16 cellular contexts compared by ENCODE assay signal in the genomic region with DNA sequence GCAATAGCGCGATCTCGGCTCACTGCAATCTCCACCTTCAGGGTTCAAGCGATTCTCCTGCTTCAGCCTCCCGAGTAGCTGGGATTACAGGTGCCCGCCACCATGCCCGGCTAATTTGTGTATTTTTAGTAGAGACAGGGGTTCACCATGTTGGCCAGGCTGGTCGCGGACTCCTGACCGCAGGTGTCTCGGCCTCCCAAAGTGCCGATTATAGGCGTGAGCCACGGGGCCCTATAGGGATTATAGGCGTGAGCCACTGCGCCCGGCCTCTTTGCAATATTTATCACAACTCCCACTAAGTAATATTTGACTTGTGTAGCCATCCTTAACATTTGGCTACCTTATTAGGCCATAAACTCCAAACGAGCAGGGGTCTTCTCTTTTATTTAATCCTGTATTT. TPM values are rescaled to one million over a fixed set of nuclear protein-coding genes. Genes with fewer than 3 reads are reported as not detected.
DNase-seq lines count a peak whose midpoint lies in the region; ATAC-seq and TF ChIP-seq lines count a peak whose summit lies in the region.
"Had no signal": no experiment of that assay in that cellular context is flagged by ENCODE, and none has a peak within 500 bp of the region (broad histone marks: within the 10 kb centered on the region; RNA-seq: fewer than 3 reads in every experiment).

No MANE protein-coding gene starts in this region.

- H3K79me2 ChIP-seq in ACC112 (ENCODE audit: control insufficient read depth, insufficient read depth, low read length, unreplicated experiment) (peaks cover 40% of the 10 kb centered on the region), neural progenitor cell (ENCODE audit: low read depth) (peaks cover 39% of the 10 kb centered on the region)

- no peak overlapping the region for H3K9ac ChIP-seq in neural progenitor cell

- H4K20me1 ChIP-seq in neural progenitor cell (ENCODE audit: low read depth), result peaks cover 25% of the 10 kb centered on the region

- H3K4me3 ChIP-seq in ACC112 (ENCODE audit: low read depth, low read length) (0 out of 2 replicates have a peak overlapping the region, but pooled peaks have one; percentile 88), neural progenitor cell (no peak overlapping the region)

- DNase-seq in CD4-positive, alpha-beta T cell, result no peak
- no peak for DNase-seq in central memory CD8-positive, alpha-beta T cell (ENCODE audit: low spot score in 2 of 2)
- no peak for DNase-seq in neural progenitor cell (ENCODE audit: low spot score)
- DNase-seq in NCI-H345 treated with DMSO at 0.1 percent for 48 hours (lab: John Stamatoyannopoulos, UW; ENCODE audit: unreplicated experiment), result no peak
- DNase-seq: COR-L47; mesendoderm; small intestine; stimulated activated CD4-positive, alpha-beta T cell treated with anti-CD3 and anti-CD28 coated beads, Interleukin-2, amount 100 ng/mL, for 48 hours; T1000 had no signal

- peak overlapping the region; percentile 99 for H3K4me3 Mint-ChIP-seq in CD4-positive, alpha-beta T cell
- H3K4me3 Mint-ChIP-seq in central memory CD8-positive, alpha-beta T cell, result peak overlapping the region; percentile 98
- H3K4me3 Mint-ChIP-seq in neural progenitor cell, result peak overlapping the region; percentile 99

- H3K4me2 ChIP-seq in neural progenitor cell, result no peak overlapping the region

- CTCF ChIA-PET in CD4-positive, alpha-beta T cell (lab: Charles Lee), result interaction anchor here (1.8 to 2.1 kb wide), 2 partner anchors 11 to 550 kb away, joined by 6 read pairs; a partner anchor contains a TSS

- TF ChIP-seq CTCF in CD4-positive, alpha-beta T cell (IDR thresholded peaks at IDR 0.05), result no peak
- no peak for TF ChIP-seq CTCF in neural progenitor cell (IDR thresholded peaks at IDR 0.05)

- no peaks in the 10 kb centered on the region for H3K9me3 ChIP-seq in CD4-positive, alpha-beta T cell (ENCODE audit: control insufficient read depth, low read length)
- H3K9me3 ChIP-seq in neural progenitor cell (ENCODE audit: low read depth), result no peaks in the 10 kb centered on the region
- H3K9me3 ChIP-seq: esophagus muscularis mucosa, tibial nerve had no signal

- H3K4me1 ChIP-seq in ACC112 (ENCODE audit: control insufficient read depth, insufficient read depth, low read length, unreplicated experiment) (peaks cover 17% of the 10 kb centered on the region), neural progenitor cell (peaks cover 17% of the 10 kb centered on the region)

- POLR2A ChIA-PET in CD4-positive, alpha-beta T cell (lab: Charles Lee), result interaction anchor here (2.3 kb wide), 1 partner anchor 550 kb away, joined by 10 read pairs; a partner anchor contains a TSS

- H3K9me3 Mint-ChIP-seq in CD4-positive, alpha-beta T cell, result no peaks in the 10 kb centered on the region
- H3K9me3 Mint-ChIP-seq in central memory CD8-positive, alpha-beta T cell, result no peaks in the 10 kb centered on the region
- no peaks in the 10 kb centered on the region for H3K9me3 Mint-ChIP-seq in neural progenitor cell
- H3K9me3 Mint-ChIP-seq: neural crest cell; stimulated activated naive CD8-positive, alpha-beta T cell treated with anti-CD3 and anti-CD28 coated beads, Interleukin-15, Interleukin-2, amounts not matched to agents 100 ng/mL and 50 ng/mL, for 24 hours had no signal

- no peak for ATAC-seq in CD4-positive, alpha-beta T cell (ENCODE audit: poor library complexity)
- ATAC-seq in central memory CD8-positive, alpha-beta T cell (replicated peaks; ENCODE audit: extremely low read depth, poor library complexity, severe bottlenecking), result no peak
- ATAC-seq in HG03175 (IDR thresholded peaks at IDR 0.05; ENCODE audit: unreplicated experiment) (no peak), GM19455 (IDR thresholded peaks at IDR 0.05; ENCODE audit: unreplicated experiment) (no peak)

- peaks cover 5% of the 10 kb centered on the region for H3F3A ChIP-seq in neural progenitor cell (ENCODE audit: low read depth)

- H3K27ac Mint-ChIP-seq in CD4-positive, alpha-beta T cell, result peak overlapping the region; percentile 93
- no peak overlapping the region for H3K27ac Mint-ChIP-seq in central memory CD8-positive, alpha-beta T cell (ENCODE audit: low read depth)
- H3K27ac Mint-ChIP-seq in neural progenitor cell, result no peak overlapping the region

- H3K36me3 ChIP-seq in ACC112 (ENCODE audit: insufficient read depth, low read length) (no peaks in the 10 kb centered on the region), neural progenitor cell (no peaks in the 10 kb centered on the region)
- H3K36me3 ChIP-seq: esophagus muscularis mucosa, tibial nerve had no signal

- peaks cover 16% of the 10 kb centered on the region for H3K4me1 Mint-ChIP-seq in CD4-positive, alpha-beta T cell (ENCODE audit: low read depth)
- H3K4me1 Mint-ChIP-seq in central memory CD8-positive, alpha-beta T cell, result peaks cover 19% of the 10 kb centered on the region
- peaks cover 13% of the 10 kb centered on the region for H3K4me1 Mint-ChIP-seq in neural progenitor cell

- peaks cover 24% of the 10 kb centered on the region for H3K36me3 Mint-ChIP-seq in CD4-positive, alpha-beta T cell (ENCODE audit: low read depth)
- H3K36me3 Mint-ChIP-seq in central memory CD8-positive, alpha-beta T cell (ENCODE audit: insufficient read depth), result peaks cover 16% of the 10 kb centered on the region
- no peaks in the 10 kb centered on the region for H3K36me3 Mint-ChIP-seq in neural progenitor cell

- intact Hi-C loops in CD4-positive, alpha-beta T cell (cut with DNase I, micrococcal nuclease), result loop anchor here (2.0 to 5.0 kb wide), 4 partner anchors 441 to 641 kb away; a partner anchor contains a TSS

- H3K27ac ChIP-seq in ACC112 (ENCODE audit: low read depth, low read length) (no peak overlapping the region), neural progenitor cell (no peak overlapping the region)
- no peak overlapping the region for H3K27ac ChIP-seq in CD4-positive, alpha-beta T cell (ENCODE audit: low read depth, low read length)

- H3K27me3 ChIP-seq in ACC112 (ENCODE audit: insufficient read depth, low read length) (no peaks in the 10 kb centered on the region), neural progenitor cell (no peaks in the 10 kb centered on the region)
- no peaks in the 10 kb centered on the region for H3K27me3 ChIP-seq in CD4-positive, alpha-beta T cell (ENCODE audit: control insufficient read depth, insufficient read depth, low read length)
- H3K27me3 ChIP-seq: esophagus muscularis mucosa, tibial nerve had no signal

- H3K27me3 Mint-ChIP-seq in CD4-positive, alpha-beta T cell, result no peaks in the 10 kb centered on the region
- no peaks in the 10 kb centered on the region for H3K27me3 Mint-ChIP-seq in central memory CD8-positive, alpha-beta T cell
- peaks cover 4% of the 10 kb centered on the region for H3K27me3 Mint-ChIP-seq in neural progenitor cell (ENCODE audit: insufficient read depth, low read depth)
- H3K27me3 Mint-ChIP-seq: stimulated activated naive CD8-positive, alpha-beta T cell treated with anti-CD3 and anti-CD28 coated beads, Interleukin-15, Interleukin-2, amounts not matched to agents 100 ng/mL and 50 ng/mL, for 24 hours had no signal

- H2AFZ ChIP-seq in ACC112 (ENCODE audit: low read length, unreplicated experiment) (no peak overlapping the region), neural progenitor cell (replicated peaks) (no peak overlapping the region)

RNA-seq across cellular contexts. Expression of a gene that starts 0.9 kb away (rescaled TPM):
- 10 to 100 TPM; 65.5 to 67.6 TPM for total RNA-seq in CD4-positive, alpha-beta T cell
- total RNA-seq in neural progenitor cell (ENCODE audit: low replicate concordance), result 35.3 and 55.1 TPM in 2 replicates
